8 cellular contexts compared by ENCODE assay signal in genomic region chr2:102356381-102356712, GRCh38. TPM values are rescaled to one million over a fixed set of nuclear protein-coding genes. Genes with fewer than 3 reads are reported as not detected.
DNase-seq lines count a peak whose midpoint lies in the region; ATAC-seq and TF ChIP-seq lines count a peak whose summit lies in the region.

No MANE protein-coding gene starts in this region.

- peak overlapping the region; percentile 96 for H3K27ac Mint-ChIP-seq in CD8-positive, alpha-beta T cell
- peak overlapping the region; percentile 83 to 96 (median 92) for H3K27ac Mint-ChIP-seq in naive thymus-derived CD4-positive, alpha-beta T cell

- H3K27me3 Mint-ChIP-seq in CD8-positive, alpha-beta T cell (ENCODE audit: low read depth), result no peaks in the 10 kb centered on the region
- no peaks in the 10 kb centered on the region for H3K27me3 Mint-ChIP-seq in naive thymus-derived CD4-positive, alpha-beta T cell

- peak overlapping the region; percentile 94 for H3K4me2 ChIP-seq in mammary epithelial cell (ENCODE audit: insufficient read depth, low read depth, low read length)

- intact Hi-C loops in CD8-positive, alpha-beta T cell (cut with DNase I, micrococcal nuclease), result loop anchor here (1.0 to 5.0 kb wide), 8 partner anchors 41 to 474 kb away; no protein-coding TSS in a partner anchor
- intact Hi-C loops in mammary epithelial cell (cut with micrococcal nuclease), result loop anchor here (1.0 to 5.0 kb wide), 4 partner anchors 87 to 346 kb away; partner anchors contain the start of gene IL1RL2
- intact Hi-C loops in naive thymus-derived CD4-positive, alpha-beta T cell (cut with micrococcal nuclease), result loop anchor here (1.0 to 10.0 kb wide), 7 partner anchors 11 to 1042 kb away; no protein-coding TSS in a partner anchor

- H3K79me2 ChIP-seq in mammary epithelial cell (ENCODE audit: insufficient read depth, low read length), result no peaks in the 10 kb centered on the region

- no peaks in the 10 kb centered on the region for H4K20me1 ChIP-seq in mammary epithelial cell (ENCODE audit: insufficient read depth, low read length)

- H3K36me3 Mint-ChIP-seq in CD8-positive, alpha-beta T cell, result peaks cover 3% of the 10 kb centered on the region
- peaks cover 0 to 26% (median 0%) of the 10 kb centered on the region in 5 donors for H3K36me3 Mint-ChIP-seq in naive thymus-derived CD4-positive, alpha-beta T cell

- peaks cover 45% of the 10 kb centered on the region for H3K4me1 Mint-ChIP-seq in CD8-positive, alpha-beta T cell (ENCODE audit: low read depth)
- peaks cover 17 to 51% (median 42%) of the 10 kb centered on the region in 7 donors for H3K4me1 Mint-ChIP-seq in naive thymus-derived CD4-positive, alpha-beta T cell

- no peak for TF ChIP-seq CTCF in CD8-positive, alpha-beta T cell (IDR thresholded peaks at IDR 0.05)
- TF ChIP-seq CTCF in mammary epithelial cell (conservative IDR thresholded peaks at IDR 0.05 in 1 of 2, IDR thresholded peaks at IDR 0.05 in 1 of 2; ENCODE audit: extremely low read depth in 1 of 2, insufficient read depth in 1 of 2, low read depth in 1 of 2, low read length in 2 of 2), result no peak

- CTCF ChIA-PET in CD8-positive, alpha-beta T cell (lab: Charles Lee), result interaction anchor here (0.5 to 3.1 kb wide), 22 partner anchors 10 to 336 kb away, joined by 3 to 17 read pairs (median 3); partner anchors contain the start of gene IL18RAP
- CTCF ChIA-PET in mammary epithelial cell (lab: Charles Lee; ENCODE audit: low non-redundant PET), result interaction anchor here (0.6 to 0.9 kb wide), 4 partner anchors 13 to 376 kb away, joined by 3 to 6 read pairs (median 4); no protein-coding TSS in a partner anchor
- CTCF ChIA-PET in naive thymus-derived CD4-positive, alpha-beta T cell (lab: Charles Lee), result interaction anchor here (0.5 to 1.2 kb wide), 3 partner anchors 25 to 105 kb away, joined by 3 to 8 read pairs (median 3); no protein-coding TSS in a partner anchor

- in situ Hi-C loops in mammary epithelial cell (cut with MboI; ENCODE audit: low sequenced_read_pairs in 2 of 2), result loop anchor here in 1 of 2 donors (10.0 kb wide), 2 partner anchors 102 to 332 kb away; no protein-coding TSS in a partner anchor

- H3K9me3 ChIP-seq in CD8-positive, alpha-beta T cell (ENCODE audit: low read length), result no peaks in the 10 kb centered on the region
- no peaks in the 10 kb centered on the region for H3K9me3 ChIP-seq in mammary epithelial cell (replicated peaks; ENCODE audit: insufficient read depth, low read length)
- no peaks in the 10 kb centered on the region for H3K9me3 ChIP-seq in naive thymus-derived CD4-positive, alpha-beta T cell (ENCODE audit: control insufficient read depth in 2 of 3, low read length in 3 of 3)

- no peak for ATAC-seq in CD8-positive, alpha-beta T cell
- ATAC-seq in HG02938 (IDR thresholded peaks at IDR 0.05; ENCODE audit: unreplicated experiment) (peak; percentile 3), GM18519 (IDR thresholded peaks at IDR 0.05; ENCODE audit: low FRiP score, unreplicated experiment) (no peak), HG02981 (IDR thresholded peaks at IDR 0.05; ENCODE audit: unreplicated experiment) (no peak)
- peak; percentile 17 for ATAC-seq in naive thymus-derived CD4-positive, alpha-beta T cell

- no peaks in the 10 kb centered on the region for H3K9me3 Mint-ChIP-seq in CD8-positive, alpha-beta T cell
- H3K9me3 Mint-ChIP-seq in naive thymus-derived CD4-positive, alpha-beta T cell, result no peaks in the 10 kb centered on the region

- TSS peak; percentile 48 for BruUV-seq in mammary epithelial cell (replicated peaks; lab: Mats Ljungman, UMichigan)

- peak overlapping the region; percentile 91 for H3K4me3 ChIP-seq in CD8-positive, alpha-beta T cell (ENCODE audit: low read depth, low read length)
- peak overlapping the region; percentile 84 to 88 (median 85) for H3K4me3 ChIP-seq in mammary epithelial cell (replicated peaks in 1 of 3; ENCODE audit: insufficient read depth in 1 of 3, low read depth in 2 of 3, low read length in 3 of 3)
- H3K4me3 ChIP-seq in naive thymus-derived CD4-positive, alpha-beta T cell (ENCODE audit: low read length), result peak overlapping the region; percentile 82

- 0% methylated on average over 3 of the region's 7 CpGs for WGBS in mammary epithelial cell (ENCODE audit: low coverage, missing lambda C conversion rate)

- peak overlapping the region; percentile 63 for H3K27ac ChIP-seq in CD8-positive, alpha-beta T cell (ENCODE audit: low read depth, low read length)
- peak overlapping the region; percentile 58 for H3K27ac ChIP-seq in mammary epithelial cell (ENCODE audit: insufficient read depth, low read depth, low read length)
- H3K27ac ChIP-seq in naive thymus-derived CD4-positive, alpha-beta T cell (ENCODE audit: low read depth, low read length), result peak overlapping the region; percentile 79

- POLR2A ChIA-PET in CD8-positive, alpha-beta T cell (lab: Charles Lee), result interaction anchor here (0.6 to 1.0 kb wide), 3 partner anchors 82 to 103 kb away, joined by 3 read pairs; no protein-coding TSS in a partner anchor
- POLR2A ChIA-PET in naive thymus-derived CD4-positive, alpha-beta T cell (lab: Charles Lee), result interaction anchor here (0.6 kb wide), 1 partner anchor 191 kb away, joined by 3 read pairs; no protein-coding TSS in a partner anchor

- H3K36me3 ChIP-seq in CD8-positive, alpha-beta T cell (ENCODE audit: insufficient read depth, low read length), result no peaks in the 10 kb centered on the region
- H3K36me3 ChIP-seq in mammary epithelial cell (ENCODE audit: insufficient read depth, low read length), result no peaks in the 10 kb centered on the region
- peaks cover 0 to 5% (median 0%) of the 10 kb centered on the region in 3 experiments for H3K36me3 ChIP-seq in naive thymus-derived CD4-positive, alpha-beta T cell (ENCODE audit: control insufficient read depth in 2 of 3, insufficient read depth in 3 of 3, low read length in 3 of 3)

- dilution Hi-C loops in mammary epithelial cell (cut with HindIII; ENCODE audit: low sequenced_read_pairs), result no loop called here

- peak overlapping the region; percentile 95 for H3K4me3 Mint-ChIP-seq in CD8-positive, alpha-beta T cell
- H3K4me3 Mint-ChIP-seq in naive thymus-derived CD4-positive, alpha-beta T cell, result peak overlapping the region; percentile 93 to 99 (median 96)

- peak overlapping the region; percentile 72 for H3K9ac ChIP-seq in mammary epithelial cell (ENCODE audit: insufficient read depth, low read length)

- H3K4me1 ChIP-seq in CD8-positive, alpha-beta T cell (ENCODE audit: insufficient read depth, low read length), result peaks cover 14% of the 10 kb centered on the region
- peaks cover 8% of the 10 kb centered on the region for H3K4me1 ChIP-seq in mammary epithelial cell (ENCODE audit: insufficient read depth, low read length)
- H3K4me1 ChIP-seq in naive thymus-derived CD4-positive, alpha-beta T cell (ENCODE audit: control insufficient read depth in 2 of 2, insufficient read depth in 2 of 2, low read length in 2 of 2), result peaks cover 8 to 19% of the 10 kb centered on the region in 2 donors

- H2AFZ ChIP-seq in mammary epithelial cell (ENCODE audit: low read depth, low read length), result peak overlapping the region; percentile 99

- no peak for DNase-seq in CD8-positive, alpha-beta T cell
- DNase-seq in mammary epithelial cell (no peak), GM19240 (ENCODE audit: insufficient read length, low spot score) (no peak), HT-29 (ENCODE audit: low spot score) (no peak)
- no peak for DNase-seq in naive thymus-derived CD4-positive, alpha-beta T cell

- no peaks in the 10 kb centered on the region for H3K27me3 ChIP-seq in CD8-positive, alpha-beta T cell (ENCODE audit: insufficient read depth, low read length)
- no peaks in the 10 kb centered on the region for H3K27me3 ChIP-seq in mammary epithelial cell (ENCODE audit: insufficient read depth, low read length)
- H3K27me3 ChIP-seq in naive thymus-derived CD4-positive, alpha-beta T cell (ENCODE audit: control insufficient read depth in 2 of 2, insufficient read depth in 2 of 2, low read length in 2 of 2), result no peaks in the 10 kb centered on the region

RNA-seq across cellular contexts. Expression of gene IL18R1, which starts 0.8 kb away (rescaled TPM):
- total RNA-seq in CD8-positive, alpha-beta T cell, result 1 to 10 TPM; 7.0 to 7.7 TPM
- total RNA-seq in mammary epithelial cell, result 1 to 10 TPM; 1.2 to 3.9 TPM
- polyA plus RNA-seq in mammary epithelial cell, result 0.35 TPM
- not detected for polyA minus RNA-seq in mammary epithelial cell
- total RNA-seq in naive thymus-derived CD4-positive, alpha-beta T cell, result 10 to 100 TPM in 1 of 5 experiments, 1 to 10 TPM in 4; 2.1 to 52.8 (median 5.3) TPM
- polyA plus RNA-seq in naive thymus-derived CD4-positive, alpha-beta T cell, result 1 to 10 TPM in 1 of 2 donors, under 1 TPM in 1; 0.77 to 2.0 TPM
- 0.05 TPM in 1 of 2 replicates, not detected in the other for total RNA-seq in HT-29 (2014; rRNA removed; shearing (Covaris generic))

RNA-seq across cellular contexts. Expression of gene IL1RL1, which starts 45.0 kb away (rescaled TPM):
- total RNA-seq in CD8-positive, alpha-beta T cell, result not detected
- total RNA-seq in mammary epithelial cell, result 1 to 10 TPM in 1 of 2 donors, not detected in 1; 5.5 TPM
- 0.09 TPM for polyA plus RNA-seq in mammary epithelial cell
- polyA minus RNA-seq in mammary epithelial cell, result not detected
- 1 to 10 TPM in 2 of 5 experiments, under 1 TPM in 1, not detected in 2; 0.48 to 7.9 (median 4.9) TPM for total RNA-seq in naive thymus-derived CD4-positive, alpha-beta T cell
- polyA plus RNA-seq in naive thymus-derived CD4-positive, alpha-beta T cell, result not detected
- not detected in 2 replicates for total RNA-seq in HT-29 (2014; rRNA removed; shearing (Covaris generic))

Comparison
In these comparisons a context has a peak if more than half of its experiments do, and no peak if none do; other contexts are left out.
1. ATAC-seq: peak in HG02938 (single experiment) and naive thymus-derived CD4-positive, alpha-beta T cell (single experiment); none in CD8-positive, alpha-beta T cell (single experiment), GM18519 (single experiment) and HG02981 (single experiment).
2. Peak in every context shown above with its lines, with median percentiles within 50 percentile points of each other: H3K27ac ChIP-seq and H3K4me3 ChIP-seq.